In the genomic region with DNA sequence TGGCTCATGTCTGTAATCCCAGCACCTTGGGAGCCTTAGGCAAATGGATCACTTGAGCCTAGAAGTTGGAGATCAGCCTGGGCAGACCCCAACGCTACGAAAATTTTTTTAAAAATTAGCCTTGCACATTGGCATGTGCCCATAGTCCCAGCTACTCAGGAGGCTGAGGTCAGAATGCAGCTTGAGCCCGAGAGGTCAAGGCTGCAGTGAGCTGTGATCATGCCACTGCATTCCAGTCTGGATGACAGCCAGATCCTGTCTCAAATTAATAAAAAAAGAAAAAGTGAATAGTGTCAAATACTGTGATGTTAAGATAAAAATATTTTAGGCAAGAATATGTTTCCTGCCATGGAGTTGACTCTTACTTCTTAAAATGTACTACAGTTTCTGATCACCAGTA, we compare ENCODE assay signal across 26 cellular contexts. TPM values are rescaled to one million over a fixed set of nuclear protein-coding genes. Genes with fewer than 3 reads are reported as not detected.
"Had no signal": no experiment of that assay in that cellular context is flagged by ENCODE, and none has a peak within 500 bp of the region (broad histone marks: within the 10 kb centered on the region; RNA-seq: fewer than 3 reads in every experiment).

No MANE protein-coding gene starts in this region.

- H3K9me3 ChIP-seq: lower lobe of right lung, pancreas, prostate gland, spleen, suprapubic skin, thoracic aorta, tibial artery, upper lobe of right lung had no signal

- H3K27ac ChIP-seq: hepatocyte, lower lobe of right lung, pancreas, prostate gland, spleen, suprapubic skin, thoracic aorta, tibial artery, upper lobe of right lung had no signal

- H3K4me1 Mint-ChIP-seq: stimulated activated effector memory CD8-positive, alpha-beta T cell treated with anti-CD3 and anti-CD28 coated beads, Interleukin-12 subunit alpha, Interleukin-12 subunit beta, amount 100 ng/mL, for 72 hours had no signal

- H3K27ac Mint-ChIP-seq: mesothelial cell of epicardium; naive B cell; natural killer cell treated with Interleukin-12 subunit alpha and Interleukin-12 subunit beta and Interleukin-15 and Interleukin-18, amount 100 ng/mL, for 72 hours; stimulated activated effector memory CD8-positive, alpha-beta T cell treated with anti-CD3 and anti-CD28 coated beads, Interleukin-12 subunit alpha, Interleukin-12 subunit beta, amount 100 ng/mL, for 72 hours; stimulated activated naive CD8-positive, alpha-beta T cell treated with anti-CD3 and anti-CD28 coated beads, Interleukin-15, Interleukin-2, amounts not matched to agents 100 ng/mL and 50 ng/mL, for 24 hours had no signal

- H3K36me3 Mint-ChIP-seq: natural killer cell treated with Interleukin-12 subunit alpha and Interleukin-12 subunit beta and Interleukin-15 and Interleukin-18, amount 100 ng/mL, for 72 hours; stimulated activated effector memory CD8-positive, alpha-beta T cell treated with anti-CD3 and anti-CD28 coated beads, Interleukin-12 subunit alpha, Interleukin-12 subunit beta, amount 100 ng/mL, for 72 hours had no signal

- DNase-seq: kidney glomerular epithelial cell; left cardiac atrium; lower lobe of right lung; mammary epithelial cell; mesenchymal stem cell; naive B cell; pancreas; posterior cingulate gyrus; retina; right cardiac atrium; small intestine; spleen; stimulated activated CD4-positive, alpha-beta T cell treated with anti-CD3 and anti-CD28 coated beads, Interleukin-4, amount 100 ng/mL, for 24 hours; stimulated activated naive CD4-positive, alpha-beta T cell; tibial artery; upper lobe of right lung had no signal

- ATAC-seq: left cardiac atrium; left lobe of liver; lower lobe of right lung; natural killer cell treated with Interleukin-12 subunit alpha and Interleukin-12 subunit beta and Interleukin-15 and Interleukin-18, amount 100 ng/mL, for 72 hours; pancreas; right cardiac atrium; sciatic nerve; stimulated activated effector memory CD8-positive, alpha-beta T cell treated with anti-CD3 and anti-CD28 coated beads, Interleukin-12 subunit alpha, Interleukin-12 subunit beta, amount 100 ng/mL, for 72 hours; upper lobe of right lung had no signal

- H3K4me1 ChIP-seq: prostate gland had no signal

- H3K4me3 ChIP-seq: hepatocyte, lower lobe of right lung, pancreas, prostate gland, spleen, suprapubic skin, thoracic aorta, tibial artery, upper lobe of right lung had no signal

- H3K9me3 Mint-ChIP-seq: mesothelial cell of epicardium had no signal

- H3K36me3 ChIP-seq: lower lobe of right lung, pancreas, prostate gland, spleen, suprapubic skin, thoracic aorta, tibial artery, upper lobe of right lung had no signal

- H3K4me3 Mint-ChIP-seq: mesothelial cell of epicardium; naive B cell; natural killer cell treated with Interleukin-12 subunit alpha and Interleukin-12 subunit beta and Interleukin-15 and Interleukin-18, amount 100 ng/mL, for 72 hours; stimulated activated effector memory CD8-positive, alpha-beta T cell treated with anti-CD3 and anti-CD28 coated beads, Interleukin-12 subunit alpha, Interleukin-12 subunit beta, amount 100 ng/mL, for 72 hours; stimulated activated naive CD8-positive, alpha-beta T cell treated with anti-CD3 and anti-CD28 coated beads, Interleukin-15, Interleukin-2, amounts not matched to agents 100 ng/mL and 50 ng/mL, for 24 hours had no signal

RNA-seq across cellular contexts. Expression of a gene that starts 5.3 kb away (rescaled TPM):
- total RNA-seq: natural killer cell treated with Interleukin-12 subunit alpha and Interleukin-12 subunit beta and Interleukin-15 and Interleukin-18, amount 100 ng/mL, for 72 hours had no signal
